In genomic region chr10:17454181-17454800, GRCh38 we compare ENCODE assay signal across 1 cellular context.
A peak's percentile ranks its signal among the peaks of the same experiment; 100 is the strongest.
TF ChIP-seq lines count a peak whose summit lies in the region.

TSS of gene ST8SIA6 (minus strand) at chr10:17454595. CDS start at chr10:17454255, 340 bp downstream.

TF ChIP-seq in K562, 482 proteins besides CTCF, POLR2A, EP300 and RAD21 (continued from another document and continues in another):
- no peak for TF ChIP-seq ZNF592 (IDR thresholded peaks at IDR 0.05)
- TF ChIP-seq ZNF668 (CRISPR knock-in tag; IDR thresholded peaks at IDR 0.05) = no peak
- TF ChIP-seq KDM2B (CRISPR knock-in tag; IDR thresholded peaks at IDR 0.05) = peak; percentile 83
- no peak for TF ChIP-seq FOXJ3 (CRISPR knock-in tag; IDR thresholded peaks at IDR 0.05)
- TF ChIP-seq ZBTB11 (CRISPR knock-in tag; IDR thresholded peaks at IDR 0.05) = no peak
- no peak for TF ChIP-seq RBM34 (IDR thresholded peaks at IDR 0.05; ENCODE audit: borderline replicate concordance, insufficient read depth, low read length)
- no peak for TF ChIP-seq E2F3 (CRISPR knock-in tag; IDR thresholded peaks at IDR 0.05)
- TF ChIP-seq ZNF41 (CRISPR knock-in tag; conservative IDR thresholded peaks at IDR 0.05) = no peak
- no peak for TF ChIP-seq SMARCC2 (IDR thresholded peaks at IDR 0.05; ENCODE audit: low read depth)
- TF ChIP-seq ZMIZ1 (IDR thresholded peaks at IDR 0.05; ENCODE audit: low read depth in 2 of 2, low read length in 2 of 2) = no peak
- TF ChIP-seq CSDE1 (IDR thresholded peaks at IDR 0.05) = no peak
- no peak for TF ChIP-seq RBM25 (IDR thresholded peaks at IDR 0.05; ENCODE audit: low read depth, low read length, severe bottlenecking)
- peak in 1 of 3 experiments; percentile 25 for TF ChIP-seq YY1 (IDR thresholded peaks at IDR 0.05; ENCODE audit: borderline replicate concordance in 1 of 3, control insufficient read depth in 1 of 3, extremely low read depth in 1 of 3, insufficient read depth in 3 of 3, insufficient read length in 1 of 3, insufficient replicate concordance in 2 of 3, low read depth in 1 of 3, low read length in 2 of 3)
- TF ChIP-seq E2F6 (IDR thresholded peaks at IDR 0.05; ENCODE audit: borderline replicate concordance in 1 of 2, extremely low read depth in 1 of 2, insufficient read depth in 1 of 2, insufficient read length in 1 of 2, low read depth in 1 of 2, low read length in 1 of 2, poor library complexity in 1 of 2, severe bottlenecking in 1 of 2) = no peak
- TF ChIP-seq HDAC2 (IDR thresholded peaks at IDR 0.05) = no peak
- TF ChIP-seq RBFOX2 (IDR thresholded peaks at IDR 0.05; ENCODE audit: low read depth, low read length) = peak; percentile 81
- no peak for TF ChIP-seq SRSF1 (IDR thresholded peaks at IDR 0.05; ENCODE audit: low read depth, low read length)
- TF ChIP-seq TFAP4 (CRISPR knock-in tag; IDR thresholded peaks at IDR 0.05; ENCODE audit: borderline replicate concordance) = peak; percentile 65
- no peak for TF ChIP-seq MTA3 (IDR thresholded peaks at IDR 0.05; ENCODE audit: borderline replicate concordance)
- no peak for TF ChIP-seq MYNN (IDR thresholded peaks at IDR 0.05)
- no peak for TF ChIP-seq MYNN (CRISPR knock-in tag; IDR thresholded peaks at IDR 0.05)
- TF ChIP-seq TAF7 (tag; IDR thresholded peaks at IDR 0.05) = no peak
- TF ChIP-seq ZZZ3 (IDR thresholded peaks at IDR 0.05) = no peak
- TF ChIP-seq CBFA2T2 (conservative IDR thresholded peaks at IDR 0.05) = no peak
- TF ChIP-seq STAT5B (CRISPR knock-in tag; IDR thresholded peaks at IDR 0.05) = no peak
- TF ChIP-seq CTBP1 (IDR thresholded peaks at IDR 0.05; ENCODE audit: borderline replicate concordance) = peak; percentile 55; the same call in 1 of the 2 replicates
- no peak for TF ChIP-seq ZKSCAN1 (IDR thresholded peaks at IDR 0.05; ENCODE audit: low read depth, low read length)
- no peak for TF ChIP-seq GABPB2 (CRISPR knock-in tag; conservative IDR thresholded peaks at IDR 0.05)
- no peak for TF ChIP-seq ZNF780A (CRISPR knock-in tag; IDR thresholded peaks at IDR 0.05)
- TF ChIP-seq EWSR1 (IDR thresholded peaks at IDR 0.05; ENCODE audit: borderline replicate concordance, low read depth, partially characterized antibody) = no peak
- TF ChIP-seq FOXO4 (CRISPR knock-in tag; IDR thresholded peaks at IDR 0.05) = no peak
- peak; percentile 97 for TF ChIP-seq EGR1 (conservative IDR thresholded peaks at IDR 0.05)
- peak; percentile 36; the same call in 1 of the 2 replicates for TF ChIP-seq GABPB1 (CRISPR knock-in tag; IDR thresholded peaks at IDR 0.05)
- TF ChIP-seq ZNF512 (tag; IDR thresholded peaks at IDR 0.05) = no peak
- no peak for TF ChIP-seq DLX4 (CRISPR knock-in tag; IDR thresholded peaks at IDR 0.05)
- peak; percentile 5 for TF ChIP-seq TAF9B (IDR thresholded peaks at IDR 0.05; ENCODE audit: partially characterized antibody)
- TF ChIP-seq POLR2AphosphoS5 (IDR thresholded peaks at IDR 0.05; ENCODE audit: control insufficient read depth, insufficient read depth, low read depth, low read length) = peak; percentile 39
- TF ChIP-seq SP2 (IDR thresholded peaks at IDR 0.05; ENCODE audit: extremely low read depth, low read depth, low read length, poor library complexity, severe bottlenecking) = no peak
- no peak for TF ChIP-seq THAP7 (CRISPR knock-in tag; IDR thresholded peaks at IDR 0.05)
- TF ChIP-seq ZNF263 (CRISPR knock-in tag; IDR thresholded peaks at IDR 0.05; ENCODE audit: borderline replicate concordance) = no peak
- no peak for TF ChIP-seq ZNF274 (IDR thresholded peaks at IDR 0.05; ENCODE audit: borderline replicate concordance, low read depth, low read length)
- TF ChIP-seq LEF1 (IDR thresholded peaks at IDR 0.05) = no peak
- no peak for TF ChIP-seq ZNF507 (tag; conservative IDR thresholded peaks at IDR 0.05)
- TF ChIP-seq HLTF (IDR thresholded peaks at IDR 0.05) = no peak
- TF ChIP-seq RBBP5 (IDR thresholded peaks at IDR 0.05; ENCODE audit: borderline replicate concordance, insufficient read depth, low read length, poor library complexity, severe bottlenecking) = peak; percentile 79
- no peak for TF ChIP-seq RBM14 (IDR thresholded peaks at IDR 0.05; ENCODE audit: borderline replicate concordance, insufficient read depth, low read depth, low read length)
- peak; percentile 45 for TF ChIP-seq RBM22 (IDR thresholded peaks at IDR 0.05; ENCODE audit: low read depth, low read length, poor library complexity, severe bottlenecking)
- no peak for TF ChIP-seq ARID3A (IDR thresholded peaks at IDR 0.05; ENCODE audit: borderline replicate concordance, low read depth, low read length)
